Comparison of ENCODE assay signal across 1 cellular context in genomic region chrX:120235284-120235683, GRCh38.
TF ChIP-seq lines count a peak whose summit lies in the region.

No MANE protein-coding gene starts in this region.

TF ChIP-seq in GM23338, 12 proteins besides CTCF, POLR2A, EP300 and RAD21 (continued from another document):
- no peak for TF ChIP-seq REST (IDR thresholded peaks at IDR 0.05; ENCODE audit: unreplicated experiment)
- no peak for TF ChIP-seq EZH2phosphoT487 (IDR thresholded peaks at IDR 0.05; ENCODE audit: unreplicated experiment)
- no peak for TF ChIP-seq ETS1 (IDR thresholded peaks at IDR 0.05)
- no peak for TF ChIP-seq ZNF462 (CRISPR knock-in tag; IDR thresholded peaks at IDR 0.05)
- no peak for TF ChIP-seq JUNB (IDR thresholded peaks at IDR 0.05; ENCODE audit: unreplicated experiment)
